Comparison of ENCODE assay signal across 19 cellular contexts in the genomic region with DNA sequence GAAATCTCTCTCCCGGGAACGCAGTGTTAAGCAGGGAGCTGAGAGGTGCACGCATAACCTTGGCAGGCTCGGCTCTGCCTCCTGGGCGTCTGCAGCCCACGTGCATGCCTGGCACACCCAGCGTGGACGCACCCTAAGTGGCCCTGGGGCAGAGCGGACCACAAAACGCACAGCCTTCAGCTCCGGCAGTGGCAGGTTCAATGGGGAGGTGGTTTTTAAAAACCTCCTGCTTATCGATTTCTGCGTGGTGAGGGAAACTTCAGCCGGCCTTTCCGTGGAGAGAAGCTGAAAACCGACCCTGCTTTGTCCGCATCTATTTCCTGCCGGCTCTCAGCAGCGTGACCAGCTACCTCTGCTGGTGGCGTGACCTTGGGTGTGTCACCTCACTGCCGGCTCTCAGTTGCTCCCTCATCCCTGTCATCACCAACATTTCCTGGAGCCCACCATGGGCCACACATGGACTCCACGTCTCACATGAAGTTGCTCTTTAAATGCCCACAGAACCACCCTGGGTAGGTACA.
DNase-seq lines count a peak whose midpoint lies in the region; ATAC-seq and TF ChIP-seq lines count a peak whose summit lies in the region.
"Had no signal": no experiment of that assay in that cellular context is flagged by ENCODE, and none has a peak within 500 bp of the region (broad histone marks: within the 10 kb centered on the region; RNA-seq: fewer than 3 reads in every experiment).

No MANE protein-coding gene starts in this region.

- no peaks in the 10 kb centered on the region for H3K27me3 ChIP-seq in neuronal stem cell (ENCODE audit: control insufficient read depth in 3 of 3, insufficient read depth in 3 of 3, low read depth in 1 of 3, low read length in 3 of 3)
- no peaks in the 10 kb centered on the region for H3K27me3 ChIP-seq in thyroid gland

- no peak overlapping the region for H4K91ac ChIP-seq in neuronal stem cell (ENCODE audit: low read depth, low read length, poor library complexity)

- H3K9me3 ChIP-seq in neuronal stem cell (replicated peaks in 1 of 2; ENCODE audit: control insufficient read depth in 2 of 2, insufficient read depth in 1 of 2, low read depth in 1 of 2, low read length in 2 of 2) (no peaks in the 10 kb centered on the region), thyroid gland (no peaks in the 10 kb centered on the region)
- H3K9me3 ChIP-seq: prostate gland had no signal

- no peak overlapping the region for H3K4me2 ChIP-seq in neuronal stem cell (ENCODE audit: insufficient read depth, low read length, poor library complexity, severe bottlenecking)

- no peak for ATAC-seq in natural killer cell treated with Interleukin-12 subunit alpha and Interleukin-12 subunit beta and Interleukin-15 and Interleukin-18, amount 100 ng/mL, for 72 hours
- ATAC-seq in natural killer cell (no peak), left ventricle myocardium superior (peak; percentile 57), HG02870 (IDR thresholded peaks at IDR 0.05; ENCODE audit: unreplicated experiment) (no peak)
- ATAC-seq: activated CD8-positive, alpha-beta T cell treated with anti-CD3 and anti-CD28 coated beads, Interleukin-2, amount 10 ng/mL, durations not matched to agents 7 days and 5 days had no signal

- no peaks in the 10 kb centered on the region for H3K9me3 Mint-ChIP-seq in natural killer cell treated with Interleukin-12 subunit alpha and Interleukin-12 subunit beta and Interleukin-15 and Interleukin-18, amount 100 ng/mL, for 72 hours
- no peaks in the 10 kb centered on the region for H3K9me3 Mint-ChIP-seq in natural killer cell
- H3K9me3 Mint-ChIP-seq: activated T-helper 2 cell treated with anti-CD3 and anti-CD28 coated beads, Interferon-gamma antibody, Interleukin-2, Interleukin-4, amounts not matched to agents 10 μg/mL and 5 μg/mL and 100 μg/mL, durations not matched to agents 14 hours and 24 hours and 36 hours; HFFc6; stimulated activated naive CD8-positive, alpha-beta T cell treated with anti-CD3 and anti-CD28 coated beads, Interleukin-15, Interleukin-2, amounts not matched to agents 100 ng/mL and 50 ng/mL, for 24 hours had no signal

- no peak overlapping the region for H3K4me3 Mint-ChIP-seq in natural killer cell treated with Interleukin-12 subunit alpha and Interleukin-12 subunit beta and Interleukin-15 and Interleukin-18, amount 100 ng/mL, for 72 hours
- no peak overlapping the region for H3K4me3 Mint-ChIP-seq in natural killer cell
- H3K4me3 Mint-ChIP-seq: activated CD8-positive, alpha-beta T cell treated with anti-CD3 and anti-CD28 coated beads, Interleukin-2, amount 10 ng/mL, durations not matched to agents 7 days and 5 days; HFFc6; stimulated activated naive CD8-positive, alpha-beta T cell treated with anti-CD3 and anti-CD28 coated beads, Interleukin-15, Interleukin-2, amounts not matched to agents 100 ng/mL and 50 ng/mL, for 24 hours had no signal

- H3K36me3 Mint-ChIP-seq in natural killer cell treated with Interleukin-12 subunit alpha and Interleukin-12 subunit beta and Interleukin-15 and Interleukin-18, amount 100 ng/mL, for 72 hours: no peaks in the 10 kb centered on the region
- H3K36me3 Mint-ChIP-seq in natural killer cell: no peaks in the 10 kb centered on the region

- H2BK12ac ChIP-seq in neuronal stem cell (ENCODE audit: low read length): no peak overlapping the region

- peak overlapping the region; percentile 27 for H3K18ac ChIP-seq in neuronal stem cell (ENCODE audit: low read length)

- no peak overlapping the region for H3K23ac ChIP-seq in neuronal stem cell (ENCODE audit: low read depth, low read length, poor library complexity)

- no peak overlapping the region for H3K27ac ChIP-seq in neuronal stem cell (replicated peaks; ENCODE audit: low read length)
- no peak overlapping the region for H3K27ac ChIP-seq in thyroid gland
- H3K27ac ChIP-seq: prostate gland had no signal

- H2AK5ac ChIP-seq in neuronal stem cell (ENCODE audit: low read depth, low read length): peak overlapping the region; percentile 48

- TF ChIP-seq POLR2A in thyroid gland (IDR thresholded peaks at IDR 0.05): no peak

- H3K27ac Mint-ChIP-seq in natural killer cell treated with Interleukin-12 subunit alpha and Interleukin-12 subunit beta and Interleukin-15 and Interleukin-18, amount 100 ng/mL, for 72 hours: no peak overlapping the region
- H3K27ac Mint-ChIP-seq in natural killer cell: no peak overlapping the region
- H3K27ac Mint-ChIP-seq: activated CD8-positive, alpha-beta T cell treated with anti-CD3 and anti-CD28 coated beads, Interleukin-2, amount 10 ng/mL, durations not matched to agents 7 days and 5 days; activated T-helper 2 cell treated with anti-CD3 and anti-CD28 coated beads, Interferon-gamma antibody, Interleukin-2, Interleukin-4, amounts not matched to agents 10 μg/mL and 5 μg/mL and 100 μg/mL, durations not matched to agents 14 hours and 24 hours and 36 hours; HFFc6; stimulated activated naive CD8-positive, alpha-beta T cell treated with anti-CD3 and anti-CD28 coated beads, Interleukin-15, Interleukin-2, amounts not matched to agents 100 ng/mL and 50 ng/mL, for 24 hours had no signal

- peak overlapping the region; percentile 75 for H3K14ac ChIP-seq in neuronal stem cell (ENCODE audit: low read length)

- no CpG with 5 or more reads among the region's 22 CpGs for WGBS in neuronal stem cell (ENCODE audit: extremely low coverage in 2 of 2, insufficient read length in 2 of 2, insufficient replicate concordance in 1 of 2), 2 donors
- 89% methylated on average over 22 of the region's 22 CpGs for WGBS in thyroid gland, 2 donors

- no peak overlapping the region for H2AFZ ChIP-seq in neuronal stem cell (ENCODE audit: low read length)

- H3K4ac ChIP-seq in neuronal stem cell (ENCODE audit: low read length): no peak overlapping the region

- intact Hi-C loops in natural killer cell (cut with micrococcal nuclease) (no loop called here), left ventricle myocardium superior (cut with micrococcal nuclease) (no loop called here), thyroid gland (cut with DNase I) (no loop called here)

- TF ChIP-seq CTCF in natural killer cell (IDR thresholded peaks at IDR 0.05) (no peak), thyroid gland (IDR thresholded peaks at IDR 0.05) (no peak)

- peak overlapping the region; percentile 24 for H2BK15ac ChIP-seq in neuronal stem cell (ENCODE audit: low read length)

- H3K27me3 Mint-ChIP-seq in natural killer cell treated with Interleukin-12 subunit alpha and Interleukin-12 subunit beta and Interleukin-15 and Interleukin-18, amount 100 ng/mL, for 72 hours: peaks cover 0 to 3% of the 10 kb centered on the region in 2 donors
- H3K27me3 Mint-ChIP-seq in natural killer cell (ENCODE audit: low read depth in 2 of 2): peaks cover 0 to 2% of the 10 kb centered on the region in 2 donors
- H3K27me3 Mint-ChIP-seq: stimulated activated naive CD8-positive, alpha-beta T cell treated with anti-CD3 and anti-CD28 coated beads, Interleukin-15, Interleukin-2, amounts not matched to agents 100 ng/mL and 50 ng/mL, for 24 hours had no signal

- DNase-seq in natural killer cell treated with Interleukin-12 subunit alpha and Interleukin-12 subunit beta and Interleukin-15 and Interleukin-18, amount 100 ng/mL, for 72 hours (ENCODE audit: low spot score): peak; percentile 37
- DNase-seq in natural killer cell (no peak), left ventricle myocardium superior (peak; percentile 71), neuronal stem cell (ENCODE audit: low spot score) (no peak), thyroid gland (no peak), NCI-H2081 treated with DMSO at 0.1 percent for 48 hours (lab: John Stamatoyannopoulos, UW) (no peak), GF-D8 (lab: John Stamatoyannopoulos, UW) (no peak)
- DNase-seq: activated CD8-positive, alpha-beta T cell treated with anti-CD3 and anti-CD28 coated beads, Interleukin-2, amount 10 ng/mL, durations not matched to agents 7 days and 5 days; anterior cingulate cortex; COR-L47; EL; HFFc6; NCI-H1436 treated with DMSO at 0.1 percent for 48 hours; NCI-H446 treated with DMSO at 0.1 percent for 48 hours; T-helper 1 cell had no signal

- no peak overlapping the region for H2BK120ac ChIP-seq in neuronal stem cell (ENCODE audit: low read depth, low read length)

- H3K4me3 ChIP-seq in neuronal stem cell (ENCODE audit: low read length in 2 of 2) (no peak overlapping the region), thyroid gland (replicated peaks in 1 of 3) (no peak overlapping the region)
- H3K4me3 ChIP-seq: prostate gland had no signal

- no peaks in the 10 kb centered on the region for H3K4me1 Mint-ChIP-seq in natural killer cell treated with Interleukin-12 subunit alpha and Interleukin-12 subunit beta and Interleukin-15 and Interleukin-18, amount 100 ng/mL, for 72 hours (ENCODE audit: low read depth in 2 of 2)
- H3K4me1 Mint-ChIP-seq in natural killer cell: no peaks in the 10 kb centered on the region

- no peaks in the 10 kb centered on the region for H3K36me3 ChIP-seq in neuronal stem cell (replicated peaks in 1 of 2; ENCODE audit: control insufficient read depth in 2 of 2, insufficient read depth in 2 of 2, low read length in 2 of 2)
- H3K36me3 ChIP-seq in thyroid gland: no peaks in the 10 kb centered on the region
- H3K36me3 ChIP-seq: prostate gland had no signal

- H3K4me1 ChIP-seq in neuronal stem cell (ENCODE audit: control insufficient read depth in 2 of 2, insufficient read depth in 1 of 2, low read depth in 1 of 2, low read length in 2 of 2) (peaks cover 0 to 5% of the 10 kb centered on the region in 2 donors), thyroid gland (peaks cover 0 to 20% of the 10 kb centered on the region in 2 donors)

- H2BK5ac ChIP-seq in neuronal stem cell (ENCODE audit: low read length): peak overlapping the region; percentile 54

- H3K79me1 ChIP-seq in neuronal stem cell (ENCODE audit: low read depth, low read length): peaks cover 2% of the 10 kb centered on the region

- no peak overlapping the region for H3K9ac ChIP-seq in neuronal stem cell (ENCODE audit: low read depth, low read length, poor library complexity)

- no peak overlapping the region for H4K8ac ChIP-seq in neuronal stem cell (ENCODE audit: low read depth, low read length)

Comparison
In these comparisons a context has a peak if more than half of its experiments do, and no peak if none do; other contexts are left out.
1. DNase-seq: peak in natural killer cell treated with Interleukin-12 subunit alpha and Interleukin-12 subunit beta and Interleukin-15 and Interleukin-18, amount 100 ng/mL, for 72 hours (single experiment) and left ventricle myocardium superior (single experiment); none in natural killer cell (single experiment), neuronal stem cell (single experiment), thyroid gland (0 of 2), NCI-H2081 treated with DMSO at 0.1 percent for 48 hours (single experiment) and GF-D8 (single experiment).